ENCODE assay signal across 7 cellular contexts in the genomic region with DNA sequence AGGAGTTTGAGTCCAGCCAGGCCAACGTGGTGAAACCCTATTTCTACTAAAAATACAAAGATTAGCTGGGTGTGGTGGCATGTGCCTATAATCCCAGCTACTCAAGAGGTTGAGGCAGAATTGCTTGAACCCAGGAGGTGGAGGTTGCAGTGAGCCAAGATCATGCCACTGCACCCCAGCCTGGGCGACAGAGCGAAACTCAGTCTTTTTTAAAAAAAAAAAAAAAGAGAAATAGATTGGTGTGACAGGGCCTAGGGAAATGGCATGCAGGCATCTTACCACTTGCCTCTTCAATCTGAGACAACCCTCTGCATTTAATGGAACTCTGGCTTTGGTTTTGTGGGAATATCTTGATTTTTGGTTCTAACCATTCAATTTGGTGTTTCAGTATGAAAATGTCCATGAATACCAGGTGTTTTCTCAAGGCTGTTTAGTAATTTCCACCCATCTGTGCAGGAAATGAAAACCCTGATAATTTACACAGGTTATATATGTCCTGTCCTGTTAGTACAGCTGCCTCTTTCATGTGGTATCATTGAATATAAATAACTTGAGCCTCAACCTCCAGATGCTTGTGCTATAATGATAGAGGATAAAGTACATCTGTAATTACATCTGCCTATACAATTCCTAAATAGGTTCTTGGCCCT. TPM values are rescaled to one million over a fixed set of nuclear protein-coding genes. Genes with fewer than 3 reads are reported as not detected.
DNase-seq lines count a peak whose midpoint lies in the region; ATAC-seq and TF ChIP-seq lines count a peak whose summit lies in the region.

No MANE protein-coding gene starts in this region.

- H3K36me3 ChIP-seq in Panc1 (ENCODE audit: control insufficient read depth, insufficient read depth, low read length) (peaks cover 26% of the 10 kb centered on the region), A673 (ENCODE audit: insufficient read depth, low read length, poor library complexity, severe bottlenecking) (peaks cover 55% of the 10 kb centered on the region)

- BruUV-seq in Panc1 (replicated peaks; lab: Mats Ljungman, UMichigan), result no TSS peak
- BruUV-seq in A673 (replicated peaks; lab: Mats Ljungman, UMichigan), result no TSS peak

- H3K27ac Mint-ChIP-seq in nephron progenitor cell (peak overlapping the region; percentile 74), osteocyte (ENCODE audit: unreplicated experiment) (no peak overlapping the region)

- H3K4me1 ChIP-seq in Panc1 (ENCODE audit: control insufficient read depth, insufficient read depth, low read length), result no peaks in the 10 kb centered on the region
- H3K4me1 ChIP-seq in A673 (ENCODE audit: insufficient read depth, low read length, poor library complexity, severe bottlenecking), result peaks cover 5% of the 10 kb centered on the region

- TF ChIP-seq CTCF in Panc1 (IDR thresholded peaks at IDR 0.05), result no peak
- TF ChIP-seq CTCF in nephron progenitor cell (IDR thresholded peaks at IDR 0.05), result no peak
- no peak for TF ChIP-seq CTCF in osteocyte (IDR thresholded peaks at IDR 0.05)
- no peak for TF ChIP-seq CTCF in A673 (conservative IDR thresholded peaks at IDR 0.05; ENCODE audit: low read depth, low read length)

- H3K9me3 ChIP-seq in Panc1 (ENCODE audit: control insufficient read depth, insufficient read depth, low read depth, low read length) (no peaks in the 10 kb centered on the region), A673 (ENCODE audit: low read depth, low read length, poor library complexity, severe bottlenecking) (no peaks in the 10 kb centered on the region)

- no peaks in the 10 kb centered on the region for H3K9me3 Mint-ChIP-seq in nephron progenitor cell
- no peaks in the 10 kb centered on the region for H3K9me3 Mint-ChIP-seq in osteocyte (ENCODE audit: unreplicated experiment)

- POLR2A ChIA-PET in Panc1 (lab: Charles Lee) (no interaction called here), A673 (lab: Charles Lee; ENCODE audit: low non-redundant PET) (interaction anchor here (0.6 to 0.7 kb wide), 2 partner anchors 10 to 402 kb away, joined by 3 to 5 read pairs; no protein-coding TSS in a partner anchor)

- H3K4me1 Mint-ChIP-seq in nephron progenitor cell (peaks cover 17% of the 10 kb centered on the region), osteocyte (ENCODE audit: unreplicated experiment) (peaks cover 13% of the 10 kb centered on the region)

- ATAC-seq in GM18909 (IDR thresholded peaks at IDR 0.05; ENCODE audit: poor library complexity, unreplicated experiment), result peak; percentile 66
- ATAC-seq in HG02798 (IDR thresholded peaks at IDR 0.05; ENCODE audit: poor library complexity, unreplicated experiment), result peak; percentile 70
- ATAC-seq in Panc1, result 0 out of 2 replicates have a peak, but pooled peaks have one; percentile 45

- H3K27me3 ChIP-seq in Panc1 (ENCODE audit: control insufficient read depth, insufficient read depth, low read length), result no peaks in the 10 kb centered on the region
- no peaks in the 10 kb centered on the region for H3K27me3 ChIP-seq in A673 (replicated peaks; ENCODE audit: insufficient read depth, low read depth, low read length, poor library complexity)

- in situ Hi-C loops in Panc1 (cut with HindIII; ENCODE audit: low pct_unique_long_range_greater_than_20kb, low sequenced_read_pairs), result no loop called here

- CTCF ChIA-PET in Panc1 (lab: Charles Lee) (interaction anchor here (0.6 kb wide), 1 partner anchor 443 kb away, joined by 5 read pairs; no protein-coding TSS in a partner anchor), A673 (lab: Charles Lee) (no interaction called here)

- H3K36me3 Mint-ChIP-seq in nephron progenitor cell (ENCODE audit: low read depth) (peaks cover 64% of the 10 kb centered on the region), osteocyte (ENCODE audit: unreplicated experiment) (peaks cover 41% of the 10 kb centered on the region)

- no peaks in the 10 kb centered on the region for H3K27me3 Mint-ChIP-seq in nephron progenitor cell (ENCODE audit: low read depth, poor library complexity)
- H3K27me3 Mint-ChIP-seq in osteocyte (ENCODE audit: unreplicated experiment), result no peaks in the 10 kb centered on the region

- intact Hi-C loops in Panc1 (cut with micrococcal nuclease; ENCODE audit: unreplicated experiment), result no loop called here
- intact Hi-C loops in A673 (cut with micrococcal nuclease; ENCODE audit: unreplicated experiment), result no loop called here

- H3K4me3 Mint-ChIP-seq in nephron progenitor cell (no peak overlapping the region), osteocyte (ENCODE audit: unreplicated experiment) (no peak overlapping the region)

- H3K4me3 ChIP-seq in Panc1 (ENCODE audit: low read depth in 2 of 2, low read length in 2 of 2) (no peak overlapping the region), A673 (ENCODE audit: low read depth, low read length, poor library complexity, severe bottlenecking) (no peak overlapping the region)

- DNase-seq in Panc1 (ENCODE audit: low read depth, low spot score), result no peak
- DNase-seq in nephron progenitor cell, result no peak
- DNase-seq in osteocyte (ENCODE audit: extremely low spot score, unreplicated experiment), result no peak
- no peak for DNase-seq in midbrain (lab: John Stamatoyannopoulos, UW)
- DNase-seq in A673 (ENCODE audit: low spot score), result no peak

- H3K27ac ChIP-seq in Panc1 (ENCODE audit: low read length), result no peak overlapping the region
- no peak overlapping the region for H3K27ac ChIP-seq in A673 (ENCODE audit: low read depth, low read length, poor library complexity, severe bottlenecking)

RNA-seq across cellular contexts. Expression of a gene that starts 8.4 kb away (rescaled TPM):
- total RNA-seq in Panc1 (2021; ENCODE audit: unreplicated experiment), result 48.8 TPM
- 43.2 TPM for polyA plus RNA-seq in Panc1 (2012; ENCODE audit: insufficient read length)
- 144 and 150 TPM in 2 replicates for total RNA-seq in osteocyte
- total RNA-seq in A673 (2021), result 65.4 and 66.3 TPM in 2 replicates

RNA-seq across cellular contexts. Expression of a gene that starts 19.5 kb away (rescaled TPM):
- 18.1 TPM for total RNA-seq in Panc1 (2021; ENCODE audit: unreplicated experiment)
- 6.7 TPM for polyA plus RNA-seq in Panc1 (2012; ENCODE audit: insufficient read length)
- 21.9 and 23.6 TPM in 2 replicates for total RNA-seq in osteocyte
- total RNA-seq in A673 (2021), result 30.8 and 33.5 TPM in 2 replicates

RNA-seq across cellular contexts. Expression of a gene that starts 50.1 kb away (rescaled TPM):
- total RNA-seq in Panc1 (2021; ENCODE audit: unreplicated experiment), result 10.2 TPM
- 9.0 TPM for polyA plus RNA-seq in Panc1 (2012; ENCODE audit: insufficient read length)
- total RNA-seq in osteocyte, result 11.6 and 13.4 TPM in 2 replicates
- 19.6 and 22.5 TPM in 2 replicates for total RNA-seq in A673 (2021)

RNA-seq across cellular contexts. Expression of a gene that starts 50.3 kb away (rescaled TPM):
- total RNA-seq in Panc1 (2021; ENCODE audit: unreplicated experiment), result 29.5 TPM
- 15.0 TPM for polyA plus RNA-seq in Panc1 (2012; ENCODE audit: insufficient read length)
- 9.9 and 11.2 TPM in 2 replicates for total RNA-seq in osteocyte
- 53.7 and 65.8 TPM in 2 replicates for total RNA-seq in A673 (2021)
